ENCODE assay signal across 29 cellular contexts in the genomic region with DNA sequence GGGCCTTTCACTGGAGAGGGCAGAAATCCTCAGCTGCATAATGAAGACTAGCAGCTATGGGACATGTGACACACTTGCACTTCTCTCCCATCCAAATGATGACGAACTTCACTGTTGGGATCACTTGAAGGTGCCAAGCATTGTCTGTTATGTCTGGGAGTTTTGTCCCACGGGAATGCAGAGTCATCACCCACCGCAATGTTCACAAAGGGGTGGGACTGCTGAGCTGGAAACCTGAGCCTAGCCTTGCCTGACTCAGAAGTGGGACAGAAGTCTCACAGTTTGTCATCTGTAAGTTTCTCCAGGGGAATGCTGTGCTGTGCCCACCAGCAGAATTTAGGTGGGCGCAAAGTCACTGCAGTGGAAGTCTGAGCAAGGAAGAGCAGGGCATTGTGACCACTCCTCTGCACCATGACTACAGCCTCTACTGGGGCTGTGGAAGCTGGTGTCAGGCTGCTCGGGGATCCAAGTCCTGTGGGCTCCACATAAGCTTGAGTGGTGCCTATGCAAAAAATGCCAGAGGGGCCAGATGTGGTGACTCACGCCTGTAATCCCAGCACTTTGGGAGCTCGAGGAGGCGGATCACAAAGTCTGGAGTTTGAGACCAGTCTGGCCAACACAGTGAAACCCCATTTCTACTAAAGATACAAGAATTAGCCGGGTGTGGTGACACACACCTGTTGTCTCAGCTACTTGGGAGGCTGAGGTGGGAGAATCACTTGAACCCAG.
DNase-seq lines count a peak whose midpoint lies in the region; ATAC-seq, FAIRE-seq and TF ChIP-seq lines count a peak whose summit lies in the region.
"Had no signal": no experiment of that assay in that cellular context is flagged by ENCODE, and none has a peak within 500 bp of the region (broad histone marks: within the 10 kb centered on the region; RNA-seq: fewer than 3 reads in every experiment).

No MANE protein-coding gene starts in this region.

- no peak for TF ChIP-seq RAD21 in H1 (IDR thresholded peaks at IDR 0.05 in 1 of 2, conservative IDR thresholded peaks at IDR 0.05 in 1 of 2; ENCODE audit: low read depth in 2 of 2, low read length in 2 of 2)

- intact Hi-C loops in PC-3 (cut with micrococcal nuclease): loop anchor here (1.0 to 5.0 kb wide), 2 partner anchors 20 to 268 kb away; no protein-coding TSS in a partner anchor

- H3K23ac ChIP-seq in H1 (ENCODE audit: insufficient read length): no peak overlapping the region

- no peaks in the 10 kb centered on the region for H3K79me1 ChIP-seq in H1 (ENCODE audit: low read depth, low read length)

- H2AFZ ChIP-seq in PC-3 (ENCODE audit: low read length) (peak overlapping the region; percentile 64), H1 (ENCODE audit: low read length) (0 out of 2 replicates have a peak overlapping the region, but pooled peaks have one; percentile 53)

- WGBS in H1 (ENCODE audit: extremely low coverage in 1 of 2, insufficient coverage in 1 of 2, insufficient read length in 1 of 2, insufficient replicate concordance in 2 of 2, low coverage in 1 of 2, low lambda C conversion rate in 2 of 2, missing lambda C conversion rate in 1 of 2), 2 experiments: 93% methylated on average over 9 of the region's 9 CpGs; no CpG with 5 or more reads in 1 of the 2 experiments

- no peak overlapping the region for H2BK20ac ChIP-seq in H1 (ENCODE audit: low read length)

- no peak for FAIRE-seq in H1 (lab: Jason Lieb, UNC)
- FAIRE-seq: frontal cortex, pancreas, small intestine had no signal

- no peak overlapping the region for H3K4ac ChIP-seq in H1 (replicated peaks; ENCODE audit: insufficient read length, low read depth, low read length)

- POLR2A ChIA-PET in PC-3 (lab: Charles Lee; ENCODE audit: unreplicated experiment) (no interaction called here), H1 (lab: Charles Lee; ENCODE audit: partially characterized antibody) (no interaction called here)

- H4K20me1 ChIP-seq in PC-3 (ENCODE audit: low read length) (no peaks in the 10 kb centered on the region), H1 (replicated peaks in 1 of 2; ENCODE audit: control insufficient read depth in 1 of 2, insufficient read depth in 2 of 2, low read length in 2 of 2) (no peaks in the 10 kb centered on the region)
- H4K20me1 ChIP-seq: BLaER1 treated with 17β-estradiol and CSF1 and Interleukin-3, amounts not matched to agents 10 nM and 100 nM had no signal

- H3K36me3 ChIP-seq in PC-3 (ENCODE audit: low read depth, low read length) (no peaks in the 10 kb centered on the region), H1 (ENCODE audit: control insufficient read depth in 2 of 4, insufficient read depth in 4 of 4, low read length in 3 of 4) (no peaks in the 10 kb centered on the region)
- H3K36me3 ChIP-seq: BLaER1 treated with 17β-estradiol and CSF1 and Interleukin-3, amounts not matched to agents 10 nM and 100 nM; pancreas; uterus had no signal

- H2BK120ac ChIP-seq in H1 (replicated peaks; ENCODE audit: low read depth, low read length): no peak overlapping the region

- H3K4me3 ChIP-seq in PC-3 (ENCODE audit: low read length): peak overlapping the region; percentile 53; the same call in 1 of the 2 replicates
- no peak overlapping the region for H3K4me3 ChIP-seq in H1 (ENCODE audit: extremely low read depth in 1 of 4, insufficient read depth in 2 of 4, low read depth in 3 of 4, low read length in 4 of 4)
- H3K4me3 ChIP-seq in retinal pigment epithelial cell (ENCODE audit: low read length): no peak overlapping the region
- H3K4me3 ChIP-seq: BLaER1 treated with 17β-estradiol and CSF1 and Interleukin-3, amounts not matched to agents 10 nM and 100 nM; lung; mucosa of descending colon; pancreas; uterus had no signal

- no peaks in the 10 kb centered on the region for H3K23me2 ChIP-seq in H1 (ENCODE audit: low read depth, low read length)

- CTCF ChIA-PET in PC-3 (lab: Charles Lee) (interaction anchor here (0.6 kb wide), 1 partner anchor 8 kb away, joined by 3 read pairs; no protein-coding TSS in a partner anchor), H1 (lab: Charles Lee; ENCODE audit: partially characterized antibody) (interaction anchor here (1.3 kb wide), 1 partner anchor 8 kb away, joined by 5 read pairs; no protein-coding TSS in a partner anchor)

- no peak overlapping the region for H4K91ac ChIP-seq in H1 (replicated peaks; ENCODE audit: insufficient read length, low read length)

- H3K79me2 ChIP-seq in PC-3 (ENCODE audit: low read length) (no peaks in the 10 kb centered on the region), H1 (ENCODE audit: control insufficient read depth in 1 of 2, insufficient read depth in 2 of 2, low read length in 2 of 2) (no peaks in the 10 kb centered on the region)

- ATAC-seq in PC-3: peak; percentile 95
- ATAC-seq in GM21390 (IDR thresholded peaks at IDR 0.05; ENCODE audit: unreplicated experiment): no peak
- ATAC-seq: activated CD8-positive, alpha-beta memory T cell treated with anti-CD3 and anti-CD28 coated beads, Interleukin-2, amount 10 ng/mL, durations not matched to agents 7 days and 5 days; left cardiac atrium; mucosa of descending colon; pancreas had no signal

- H3K27me3 ChIP-seq in PC-3 (ENCODE audit: low read length): no peaks in the 10 kb centered on the region
- no peaks in the 10 kb centered on the region for H3K27me3 ChIP-seq in H1 (replicated peaks in 1 of 4; ENCODE audit: control insufficient read depth in 3 of 4, extremely low read depth in 1 of 4, insufficient read depth in 3 of 4, low read length in 3 of 4)
- H3K27me3 ChIP-seq: BLaER1 treated with 17β-estradiol and CSF1 and Interleukin-3, amounts not matched to agents 10 nM and 100 nM; pancreas; uterus had no signal

- no TSS peak for BruUV-seq in PC-3 (replicated peaks; lab: Mats Ljungman, UMichigan)

- peak; percentile 12 for DNase-seq in COLO829 (ENCODE audit: low spot score)
- DNase-seq in PC-3: peak; percentile 95
- no peak for DNase-seq in H1 (ENCODE audit: low read depth in 1 of 2, low spot score in 2 of 2)
- DNase-seq in retinal pigment epithelial cell (ENCODE audit: low read depth): peak; percentile 15
- no peak for DNase-seq in anterior cingulate cortex (lab: John Stamatoyannopoulos, UW)
- DNase-seq in kidney tubule cell (ENCODE audit: low spot score): no peak
- DNase-seq: activated CD8-positive, alpha-beta memory T cell treated with anti-CD3 and anti-CD28 coated beads, Interleukin-2, amount 10 ng/mL, durations not matched to agents 7 days and 5 days; activated gamma-delta T cell treated with Interleukin-2 at 50 U/mL for 16 hours; activated T-cell treated with anti-CD3 and anti-CD28 coated beads, Interleukin-2, amount 50 U/mL, for 4 hours; COR-L47; dermis blood vessel endothelial cell; DMS79; endodermal cell; GDM1; Kasumi-1; left cardiac atrium; mucosa of descending colon; NCI-H1436 treated with DMSO at 0.1 percent for 48 hours; NCI-H2107; NCI-H510A; pancreas; small intestine; T-helper 1 cell; uterus had no signal

- no peak overlapping the region for H2BK15ac ChIP-seq in H1 (ENCODE audit: low read length)

- no peaks in the 10 kb centered on the region for H3K9me2 ChIP-seq in PC-3 (replicated peaks; ENCODE audit: low read length)

- H3K18ac ChIP-seq in H1 (ENCODE audit: extremely low read depth, low read length): no peak overlapping the region

- TF ChIP-seq CTCF in PC-3 (conservative IDR thresholded peaks at IDR 0.05; ENCODE audit: low read depth, low read length): no peak
- no peak for TF ChIP-seq CTCF in H1 (IDR thresholded peaks at IDR 0.05; ENCODE audit: control extremely low read depth in 1 of 3, insufficient read depth in 1 of 3, low read depth in 1 of 3, low read length in 3 of 3)
- TF ChIP-seq CTCF in retinal pigment epithelial cell (conservative IDR thresholded peaks at IDR 0.05; ENCODE audit: low read depth, low read length): no peak

- H3K9me3 ChIP-seq in PC-3 (ENCODE audit: low read length): 0 out of 2 replicates have a peak, but pooled peaks cover 2% of the 10 kb centered on the region
- no peaks in the 10 kb centered on the region for H3K9me3 ChIP-seq in H1 (ENCODE audit: insufficient read depth in 2 of 2, low read depth in 1 of 2, low read length in 1 of 2)
- H3K9me3 ChIP-seq: pancreas, uterus had no signal

- TF ChIP-seq POLR2A in H1 (IDR thresholded peaks at IDR 0.05; ENCODE audit: control extremely low read depth in 1 of 2, low read depth in 2 of 2, low read length in 2 of 2): no peak

- no peak overlapping the region for H2BK5ac ChIP-seq in H1 (ENCODE audit: low read depth, low read length)

- H3K4me2 ChIP-seq in PC-3 (ENCODE audit: low read length): peak overlapping the region; percentile 89
- no peak overlapping the region for H3K4me2 ChIP-seq in H1 (ENCODE audit: insufficient read depth in 1 of 2, low read depth in 2 of 2, low read length in 2 of 2)
- H3K4me2 ChIP-seq: BLaER1 treated with 17β-estradiol and CSF1 and Interleukin-3, amounts not matched to agents 10 nM and 100 nM had no signal

- no peak overlapping the region for H2BK12ac ChIP-seq in H1 (ENCODE audit: low read depth, low read length)

- no peak overlapping the region for H4K8ac ChIP-seq in H1 (ENCODE audit: extremely low read depth, insufficient read depth, low read length)

- H3K27ac ChIP-seq in PC-3 (ENCODE audit: low read length): peak overlapping the region; percentile 100
- no peak overlapping the region for H3K27ac ChIP-seq in H1 (ENCODE audit: low read depth, low read length)
- H3K27ac ChIP-seq: BLaER1 treated with 17β-estradiol and CSF1 and Interleukin-3, amounts not matched to agents 10 nM and 100 nM; pancreas; RWPE1; uterus had no signal

- TF ChIP-seq EP300 in H1 (IDR thresholded peaks at IDR 0.05; ENCODE audit: borderline replicate concordance in 1 of 2, low read depth in 2 of 2, low read length in 2 of 2): no peak

- H3K9ac ChIP-seq in PC-3 (ENCODE audit: low read length): peak overlapping the region; percentile 87
- H3K9ac ChIP-seq in H1 (replicated peaks in 1 of 4; ENCODE audit: extremely low read depth in 1 of 4, low read depth in 3 of 4, low read length in 3 of 4): no peak overlapping the region
- H3K9ac ChIP-seq: BLaER1 treated with 17β-estradiol and CSF1 and Interleukin-3, amounts not matched to agents 10 nM and 100 nM had no signal

- no peak overlapping the region for H4K5ac ChIP-seq in H1 (ENCODE audit: insufficient read length, low read depth, low read length)

- H3K56ac ChIP-seq in H1 (replicated peaks; ENCODE audit: insufficient read length, low read depth, low read length): no peak overlapping the region

- H2AK5ac ChIP-seq in H1 (ENCODE audit: low read depth, low read length): no peak overlapping the region

- H3F3A ChIP-seq in PC-3 (ENCODE audit: low read length, unreplicated experiment): no peaks in the 10 kb centered on the region

- H3K4me1 ChIP-seq in PC-3 (ENCODE audit: insufficient read depth, low read length) (peaks cover 24% of the 10 kb centered on the region), H1 (replicated peaks in 1 of 4; ENCODE audit: control insufficient read depth in 3 of 4, insufficient read depth in 4 of 4, low read length in 3 of 4) (no peaks in the 10 kb centered on the region; a peak in 2 of 7 replicates)
- H3K4me1 ChIP-seq: BLaER1 treated with 17β-estradiol and CSF1 and Interleukin-3, amounts not matched to agents 10 nM and 100 nM; pancreas; uterus had no signal

- H3K14ac ChIP-seq in H1 (ENCODE audit: insufficient read length): no peak overlapping the region

TF ChIP-seq in H1, 55 proteins besides CTCF, POLR2A, EP300 and RAD21 (continues in another document):
- TF ChIP-seq JUND (IDR thresholded peaks at IDR 0.05; ENCODE audit: low read length) (no peak), GABPA (IDR thresholded peaks at IDR 0.05; ENCODE audit: borderline replicate concordance, insufficient read depth, low read length) (no peak), SP4 (IDR thresholded peaks at IDR 0.05; ENCODE audit: low read length) (no peak)

Comparison
In these comparisons a context has a peak if more than half of its experiments do, and no peak if none do; other contexts are left out.
1. DNase-seq: peak in COLO829 (single experiment), PC-3 (single experiment) and retinal pigment epithelial cell (single experiment); none in H1 (0 of 2), anterior cingulate cortex (0 of 58) and kidney tubule cell (single experiment).